Comparison of ENCODE assay signal across 18 cellular contexts in genomic region chr22:38943882-38944281, GRCh38. TPM values are rescaled to one million over a fixed set of nuclear protein-coding genes. Genes with fewer than 3 reads are reported as not detected.
DNase-seq lines count a peak whose midpoint lies in the region; ATAC-seq lines count a peak whose summit lies in the region.
"Had no signal": no experiment of that assay in that cellular context is flagged by ENCODE, and none has a peak within 500 bp of the region (broad histone marks: within the 10 kb centered on the region; RNA-seq: fewer than 3 reads in every experiment).

No MANE protein-coding gene starts in this region.

- H3K27me3 Mint-ChIP-seq in T-helper 1 cell treated with Interleukin-12 subunit alpha and Interleukin-12 subunit beta and Interleukin-4 antibody, amounts not matched to agents 30 μg/mL and 1 μg/mL, for 36 hours (ENCODE audit: low read depth) = peaks cover 32% of the 10 kb centered on the region
- H3K27me3 Mint-ChIP-seq in stimulated activated naive CD8-positive, alpha-beta T cell treated with anti-CD3 and anti-CD28 coated beads, Interleukin-15, Interleukin-2, amounts not matched to agents 100 ng/mL and 50 ng/mL, for 24 hours = peaks cover 50% of the 10 kb centered on the region
- peaks cover 21 to 56% (median 43%) of the 10 kb centered on the region in 3 donors for H3K27me3 Mint-ChIP-seq in naive B cell

- no peak for ATAC-seq in stimulated activated naive CD8-positive, alpha-beta T cell treated with anti-CD3 and anti-CD28 coated beads, Interleukin-15, Interleukin-2, amounts not matched to agents 100 U/mL and 50 U/mL, for 24 hours
- no peak for ATAC-seq in naive B cell (ENCODE audit: low read depth in 2 of 2)
- ATAC-seq in HG03457 (IDR thresholded peaks at IDR 0.05; ENCODE audit: unreplicated experiment) = no peak

- no peaks in the 10 kb centered on the region for H3K9me3 Mint-ChIP-seq in T-helper 1 cell treated with Interleukin-12 subunit alpha and Interleukin-12 subunit beta and Interleukin-4 antibody, amounts not matched to agents 30 μg/mL and 1 μg/mL, for 36 hours
- H3K9me3 Mint-ChIP-seq in stimulated activated naive CD8-positive, alpha-beta T cell treated with anti-CD3 and anti-CD28 coated beads, Interleukin-15, Interleukin-2, amounts not matched to agents 100 ng/mL and 50 ng/mL, for 24 hours = no peaks in the 10 kb centered on the region
- H3K9me3 Mint-ChIP-seq in naive B cell = no peaks in the 10 kb centered on the region
- H3K9me3 Mint-ChIP-seq: CD4-positive, alpha-beta memory T cell had no signal

- H3K4me3 Mint-ChIP-seq in T-helper 1 cell treated with Interleukin-12 subunit alpha and Interleukin-12 subunit beta and Interleukin-4 antibody, amounts not matched to agents 30 μg/mL and 1 μg/mL, for 36 hours = no peak overlapping the region
- H3K4me3 Mint-ChIP-seq in stimulated activated naive CD8-positive, alpha-beta T cell treated with anti-CD3 and anti-CD28 coated beads, Interleukin-15, Interleukin-2, amounts not matched to agents 100 ng/mL and 50 ng/mL, for 24 hours = no peak overlapping the region
- H3K4me3 Mint-ChIP-seq in naive B cell = peak overlapping the region in 5 of 8 donors; percentile 31 to 85 (median 71)

- no peak for DNase-seq in T-helper 1 cell
- no peak for DNase-seq in stimulated activated naive CD8-positive, alpha-beta T cell treated with anti-CD3 and anti-CD28 coated beads, Interleukin-15, Interleukin-2, amounts not matched to agents 100 U/mL and 50 U/mL, for 24 hours
- no peak for DNase-seq in naive B cell
- DNase-seq in AG08395 (ENCODE audit: low spot score) = no peak
- DNase-seq in hepatic stellate cell (ENCODE audit: low spot score) = no peak
- DNase-seq: Calu3; CD4-positive, alpha-beta memory T cell; GF-D8; MG63; NCI-H1048; NCI-H1436; NCI-H1930; NCI-H226; NCI-H524 had no signal

- H3K36me3 Mint-ChIP-seq in T-helper 1 cell treated with Interleukin-12 subunit alpha and Interleukin-12 subunit beta and Interleukin-4 antibody, amounts not matched to agents 30 μg/mL and 1 μg/mL, for 36 hours (ENCODE audit: low read depth) = no peaks in the 10 kb centered on the region
- H3K36me3 Mint-ChIP-seq in stimulated activated naive CD8-positive, alpha-beta T cell treated with anti-CD3 and anti-CD28 coated beads, Interleukin-15, Interleukin-2, amounts not matched to agents 100 ng/mL and 50 ng/mL, for 24 hours (ENCODE audit: low read depth) = no peaks in the 10 kb centered on the region
- H3K36me3 Mint-ChIP-seq in naive B cell = no peaks in the 10 kb centered on the region
- H3K36me3 Mint-ChIP-seq: CD4-positive, alpha-beta memory T cell; IgD-negative memory B cell had no signal

- H3K4me1 Mint-ChIP-seq in T-helper 1 cell treated with Interleukin-12 subunit alpha and Interleukin-12 subunit beta and Interleukin-4 antibody, amounts not matched to agents 30 μg/mL and 1 μg/mL, for 36 hours (ENCODE audit: low read depth) = peaks cover 27% of the 10 kb centered on the region
- H3K4me1 Mint-ChIP-seq in stimulated activated naive CD8-positive, alpha-beta T cell treated with anti-CD3 and anti-CD28 coated beads, Interleukin-15, Interleukin-2, amounts not matched to agents 100 ng/mL and 50 ng/mL, for 24 hours (ENCODE audit: low read depth) = peaks cover 56% of the 10 kb centered on the region
- H3K4me1 Mint-ChIP-seq in naive B cell = peaks cover 22 to 51% (median 33%) of the 10 kb centered on the region in 3 donors

- peak overlapping the region; percentile 12 for H3K27ac Mint-ChIP-seq in T-helper 1 cell treated with Interleukin-12 subunit alpha and Interleukin-12 subunit beta and Interleukin-4 antibody, amounts not matched to agents 30 μg/mL and 1 μg/mL, for 36 hours
- peak overlapping the region; percentile 75 for H3K27ac Mint-ChIP-seq in stimulated activated naive CD8-positive, alpha-beta T cell treated with anti-CD3 and anti-CD28 coated beads, Interleukin-15, Interleukin-2, amounts not matched to agents 100 ng/mL and 50 ng/mL, for 24 hours
- H3K27ac Mint-ChIP-seq in naive B cell = peak overlapping the region in 2 of 6 donors; percentile 12 to 79
- H3K27ac Mint-ChIP-seq: CD4-positive, alpha-beta memory T cell had no signal

RNA-seq across cellular contexts. Expression of gene APOBEC3A, which starts 13.5 kb away (rescaled TPM):
- polyA plus RNA-seq in naive B cell (ENCODE audit: low read depth in 6 of 6) = 1 to 10 TPM in 1 of 6 donors, under 1 TPM in 2, not detected in 3; 0.29 to 2.8 (median 0.40) TPM
- polyA plus RNA-seq: CD4-positive, alpha-beta memory T cell; IgD-negative memory B cell had no signal

RNA-seq across cellular contexts. Expression of gene APOBEC3B, which starts 38.3 kb away (rescaled TPM):
- polyA plus RNA-seq in naive B cell (ENCODE audit: low read depth in 6 of 6) = 1 to 10 TPM in 2 of 6 donors, under 1 TPM in 3, not detected in 1; 0.44 to 1.5 (median 0.56) TPM

Comparison
In these comparisons a context has a peak if more than half of its experiments do, and no peak if none do; other contexts are left out.
1. H3K4me3 Mint-ChIP-seq: peak in naive B cell (5 of 8); none in T-helper 1 cell treated with Interleukin-12 subunit alpha and Interleukin-12 subunit beta and Interleukin-4 antibody, amounts not matched to agents 30 μg/mL and 1 μg/mL, for 36 hours (single experiment) and stimulated activated naive CD8-positive, alpha-beta T cell treated with anti-CD3 and anti-CD28 coated beads, Interleukin-15, Interleukin-2, amounts not matched to agents 100 ng/mL and 50 ng/mL, for 24 hours (single experiment).